ENCODE assay signal across 10 cellular contexts in the genomic region with DNA sequence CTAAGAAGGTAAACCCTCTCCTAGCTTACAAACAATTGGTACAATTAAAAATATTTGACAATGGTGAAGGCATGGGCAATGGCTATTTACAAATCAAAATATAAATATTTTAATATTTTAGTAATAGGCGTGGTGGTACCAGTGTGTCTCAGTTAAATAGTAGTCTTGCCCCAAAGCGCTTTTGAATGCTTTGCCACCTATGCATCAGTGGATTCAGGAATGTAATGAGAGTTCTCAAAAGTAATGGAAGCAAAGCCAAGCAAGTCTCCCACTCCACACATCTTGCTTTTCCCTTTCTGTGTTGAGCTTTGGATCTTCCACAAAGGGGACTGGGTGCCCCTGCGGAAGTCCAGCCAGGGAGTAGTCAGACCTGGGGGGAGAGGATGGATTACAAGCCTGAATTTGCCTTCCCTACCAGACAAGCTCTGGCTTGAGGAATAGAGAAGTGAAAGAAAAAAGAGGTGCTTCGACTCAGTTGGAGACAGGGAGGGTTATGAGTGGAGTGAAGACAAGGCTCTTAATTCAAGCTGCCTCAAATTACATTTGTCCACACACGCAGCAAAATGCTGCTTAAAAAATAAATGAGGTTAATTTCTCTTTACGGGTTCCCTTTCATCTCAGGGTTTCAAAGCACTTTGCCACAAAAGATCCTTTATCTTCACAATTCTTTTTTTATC. TPM values are rescaled to one million over a fixed set of nuclear protein-coding genes. Genes with fewer than 3 reads are reported as not detected.
A peak's percentile ranks its signal among the peaks of the same experiment; 100 is the strongest.
DNase-seq lines count a peak whose midpoint lies in the region; ATAC-seq and TF ChIP-seq lines count a peak whose summit lies in the region.
"Had no signal": no experiment of that assay in that cellular context is flagged by ENCODE, and none has a peak within 500 bp of the region (broad histone marks: within the 10 kb centered on the region; RNA-seq: fewer than 3 reads in every experiment).

No MANE protein-coding gene starts in this region.

- peaks cover 22% of the 10 kb centered on the region for H3K4me1 Mint-ChIP-seq in brain
- peaks cover 2% of the 10 kb centered on the region for H3K4me1 Mint-ChIP-seq in glutamatergic neuron (ENCODE audit: low read depth, unreplicated experiment)

- H3K4me3 ChIP-seq in left ventricle myocardium inferior (no peak overlapping the region), vagina (no peak overlapping the region)

- no peak for TF ChIP-seq CTCF in left ventricle myocardium inferior (IDR thresholded peaks at IDR 0.05; ENCODE audit: borderline replicate concordance)
- TF ChIP-seq CTCF in brain (conservative IDR thresholded peaks at IDR 0.05): no peak
- no peak for TF ChIP-seq CTCF in vagina (IDR thresholded peaks at IDR 0.05)
- TF ChIP-seq CTCF in glutamatergic neuron (IDR thresholded peaks at IDR 0.05; ENCODE audit: partially characterized antibody, unreplicated experiment): no peak

- TF ChIP-seq POLR2A in vagina (IDR thresholded peaks at IDR 0.05): no peak

- no peak for ATAC-seq in left ventricle myocardium superior

- H3K27me3 ChIP-seq in left ventricle myocardium inferior (ENCODE audit: low read depth) (no peaks in the 10 kb centered on the region), vagina (no peaks in the 10 kb centered on the region)

- intact Hi-C loops in left ventricle myocardium inferior (cut with micrococcal nuclease) (no loop called here), left ventricle myocardium superior (cut with micrococcal nuclease) (no loop called here), vagina (cut with DNase I) (no loop called here)

- H3K9me3 Mint-ChIP-seq in brain (peaks cover 0 to 2% (median 0%) of the 10 kb centered on the region in 5 experiments), glutamatergic neuron (ENCODE audit: unreplicated experiment) (no peaks in the 10 kb centered on the region)
- H3K9me3 Mint-ChIP-seq: naive B cell had no signal

- DNase-seq in left ventricle myocardium inferior (no peak), left ventricle myocardium superior (no peak), kidney tubule cell (ENCODE audit: low spot score) (peak; percentile 56), vagina (ENCODE audit: extremely low spot score in 2 of 2) (no peak), COR-L47 (lab: John Stamatoyannopoulos, UW) (no peak), AG20443 (ENCODE audit: low spot score) (no peak), glutamatergic neuron (no peak)
- DNase-seq: naive B cell had no signal

- H3K27me3 Mint-ChIP-seq in brain (peaks cover 6% of the 10 kb centered on the region), glutamatergic neuron (ENCODE audit: unreplicated experiment) (peaks cover 3% of the 10 kb centered on the region)
- H3K27me3 Mint-ChIP-seq: naive B cell had no signal

- H3K9me3 ChIP-seq in left ventricle myocardium inferior (replicated peaks) (no peaks in the 10 kb centered on the region), vagina (no peaks in the 10 kb centered on the region)

- H3K27ac ChIP-seq in left ventricle myocardium inferior (replicated peaks) (peak overlapping the region; percentile 61), vagina (peak overlapping the region; percentile 79)
- H3K27ac ChIP-seq: C4-2B had no signal

- H3K27ac Mint-ChIP-seq in brain (peak overlapping the region in 3 of 5 experiments; percentile 24 to 85 (median 56)), glutamatergic neuron (ENCODE audit: unreplicated experiment) (no peak overlapping the region)

- no peaks in the 10 kb centered on the region for H3K36me3 Mint-ChIP-seq in brain
- H3K36me3 Mint-ChIP-seq in glutamatergic neuron (ENCODE audit: unreplicated experiment): no peaks in the 10 kb centered on the region
- H3K36me3 Mint-ChIP-seq: naive B cell had no signal

- H3K4me1 ChIP-seq in left ventricle myocardium inferior (peaks cover 20% of the 10 kb centered on the region), vagina (peaks cover 26% of the 10 kb centered on the region)

- H3K36me3 ChIP-seq in left ventricle myocardium inferior: no peaks in the 10 kb centered on the region
- H3K36me3 ChIP-seq in vagina: no peaks in the 10 kb centered on the region

- no peak overlapping the region for H3K4me3 Mint-ChIP-seq in brain
- no peak overlapping the region for H3K4me3 Mint-ChIP-seq in glutamatergic neuron (ENCODE audit: unreplicated experiment)
- H3K4me3 Mint-ChIP-seq: naive B cell had no signal

RNA-seq across cellular contexts. Expression of gene SLC4A7, which starts 48.9 kb away (rescaled TPM):
- total RNA-seq in left ventricle myocardium inferior: 12.2 TPM
- 19.2 TPM for total RNA-seq in left ventricle myocardium superior
- 1.2 TPM for polyA plus RNA-seq in brain (ENCODE audit: insufficient read depth, low read depth, low replicate concordance)
- total RNA-seq in vagina: 61.1 TPM
- 67.0 TPM for total RNA-seq in glutamatergic neuron (ENCODE audit: unreplicated experiment)
